Comparison of ENCODE assay signal across 1 cellular context in genomic region chr20:50929299-50930138, GRCh38.
A peak's percentile ranks its signal among the peaks of the same experiment; 100 is the strongest.
TF ChIP-seq lines count a peak whose summit lies in the region.

No MANE protein-coding gene starts in this region.

TF ChIP-seq in HepG2, 621 proteins besides CTCF, POLR2A, EP300 and RAD21 (continued from another document and continues in another):
- 0 out of 2 replicates have a peak, but pooled peaks have one; percentile 51 for TF ChIP-seq ZSCAN22 (CRISPR knock-in tag; IDR thresholded peaks at IDR 0.05)
- TF ChIP-seq CC2D1A (CRISPR knock-in tag; IDR thresholded peaks at IDR 0.05), result no peak
- TF ChIP-seq THYN1 (CRISPR knock-in tag; IDR thresholded peaks at IDR 0.05; ENCODE audit: borderline replicate concordance, low read depth), result no peak
- TF ChIP-seq ZNF232 (CRISPR knock-in tag; IDR thresholded peaks at IDR 0.05; ENCODE audit: borderline replicate concordance), result no peak
- TF ChIP-seq RCOR2 (CRISPR knock-in tag; IDR thresholded peaks at IDR 0.05), result peak; percentile 78
- peak; percentile 85 for TF ChIP-seq GABPB1 (CRISPR knock-in tag; IDR thresholded peaks at IDR 0.05)
- TF ChIP-seq PAX8 (CRISPR knock-in tag; IDR thresholded peaks at IDR 0.05; ENCODE audit: borderline replicate concordance), result 0 out of 2 replicates have a peak, but pooled peaks have one; percentile 49
- TF ChIP-seq, protein P1, sequence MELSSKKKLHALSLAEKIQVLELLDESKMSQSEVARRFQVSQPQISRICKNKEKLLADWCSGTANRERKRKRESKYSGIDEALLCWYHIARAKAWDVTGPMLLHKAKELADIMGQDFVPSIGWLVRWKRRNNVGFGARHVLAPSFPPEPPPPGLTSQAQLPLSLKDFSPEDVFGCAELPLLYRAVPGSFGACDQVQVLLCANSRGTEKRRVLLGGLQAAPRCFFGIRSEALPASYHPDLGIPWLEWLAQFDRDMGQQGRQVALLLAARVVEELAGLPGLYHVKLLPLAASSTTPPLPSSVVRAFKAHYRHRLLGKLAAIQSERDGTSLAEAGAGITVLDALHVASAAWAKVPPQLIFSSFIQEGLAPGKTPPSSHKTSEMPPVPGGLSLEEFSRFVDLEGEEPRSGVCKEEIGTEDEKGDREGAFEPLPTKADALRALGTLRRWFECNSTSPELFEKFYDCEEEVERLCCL (CRISPR knock-in tag; IDR thresholded peaks at IDR 0.05; ENCODE audit: borderline replicate concordance), result 0 out of 2 replicates have a peak, but pooled peaks have one; percentile 3
- TF ChIP-seq SRSF4 (IDR thresholded peaks at IDR 0.05; ENCODE audit: low read depth, low read length, poor library complexity, severe bottlenecking), result no peak
- peak in 1 of 2 experiments; percentile 10; a peak in 1 of 4 replicates for TF ChIP-seq MAFK (conservative IDR thresholded peaks at IDR 0.05 in 1 of 2, IDR thresholded peaks at IDR 0.05 in 1 of 2; ENCODE audit: low read length in 2 of 2)
- peak; percentile 47; the same call in 1 of the 2 replicates for TF ChIP-seq ARNTL (CRISPR knock-in tag; IDR thresholded peaks at IDR 0.05)
- peak; percentile 85 for TF ChIP-seq ZNF143 (CRISPR knock-in tag; IDR thresholded peaks at IDR 0.05)
- TF ChIP-seq ZNF616 (CRISPR knock-in tag; IDR thresholded peaks at IDR 0.05; ENCODE audit: low read depth), result 0 out of 2 replicates have a peak, but pooled peaks have one; percentile 50
- TF ChIP-seq, protein P2, sequence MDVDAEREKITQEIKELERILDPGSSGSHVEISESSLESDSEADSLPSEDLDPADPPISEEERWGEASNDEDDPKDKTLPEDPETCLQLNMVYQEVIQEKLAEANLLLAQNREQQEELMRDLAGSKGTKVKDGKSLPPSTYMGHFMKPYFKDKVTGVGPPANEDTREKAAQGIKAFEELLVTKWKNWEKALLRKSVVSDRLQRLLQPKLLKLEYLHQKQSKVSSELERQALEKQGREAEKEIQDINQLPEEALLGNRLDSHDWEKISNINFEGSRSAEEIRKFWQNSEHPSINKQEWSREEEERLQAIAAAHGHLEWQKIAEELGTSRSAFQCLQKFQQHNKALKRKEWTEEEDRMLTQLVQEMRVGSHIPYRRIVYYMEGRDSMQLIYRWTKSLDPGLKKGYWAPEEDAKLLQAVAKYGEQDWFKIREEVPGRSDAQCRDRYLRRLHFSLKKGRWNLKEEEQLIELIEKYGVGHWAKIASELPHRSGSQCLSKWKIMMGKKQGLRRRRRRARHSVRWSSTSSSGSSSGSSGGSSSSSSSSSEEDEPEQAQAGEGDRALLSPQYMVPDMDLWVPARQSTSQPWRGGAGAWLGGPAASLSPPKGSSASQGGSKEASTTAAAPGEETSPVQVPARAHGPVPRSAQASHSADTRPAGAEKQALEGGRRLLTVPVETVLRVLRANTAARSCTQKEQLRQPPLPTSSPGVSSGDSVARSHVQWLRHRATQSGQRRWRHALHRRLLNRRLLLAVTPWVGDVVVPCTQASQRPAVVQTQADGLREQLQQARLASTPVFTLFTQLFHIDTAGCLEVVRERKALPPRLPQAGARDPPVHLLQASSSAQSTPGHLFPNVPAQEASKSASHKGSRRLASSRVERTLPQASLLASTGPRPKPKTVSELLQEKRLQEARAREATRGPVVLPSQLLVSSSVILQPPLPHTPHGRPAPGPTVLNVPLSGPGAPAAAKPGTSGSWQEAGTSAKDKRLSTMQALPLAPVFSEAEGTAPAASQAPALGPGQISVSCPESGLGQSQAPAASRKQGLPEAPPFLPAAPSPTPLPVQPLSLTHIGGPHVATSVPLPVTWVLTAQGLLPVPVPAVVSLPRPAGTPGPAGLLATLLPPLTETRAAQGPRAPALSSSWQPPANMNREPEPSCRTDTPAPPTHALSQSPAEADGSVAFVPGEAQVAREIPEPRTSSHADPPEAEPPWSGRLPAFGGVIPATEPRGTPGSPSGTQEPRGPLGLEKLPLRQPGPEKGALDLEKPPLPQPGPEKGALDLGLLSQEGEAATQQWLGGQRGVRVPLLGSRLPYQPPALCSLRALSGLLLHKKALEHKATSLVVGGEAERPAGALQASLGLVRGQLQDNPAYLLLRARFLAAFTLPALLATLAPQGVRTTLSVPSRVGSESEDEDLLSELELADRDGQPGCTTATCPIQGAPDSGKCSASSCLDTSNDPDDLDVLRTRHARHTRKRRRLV (CRISPR knock-in tag; IDR thresholded peaks at IDR 0.05), result no peak; the same call in 1 of the 2 replicates
- no peak for TF ChIP-seq ZNF253 (CRISPR knock-in tag; IDR thresholded peaks at IDR 0.05; ENCODE audit: borderline replicate concordance)
- no peak for TF ChIP-seq TAF15 (IDR thresholded peaks at IDR 0.05; ENCODE audit: low read depth, low read length, poor library complexity, severe bottlenecking)
- peak; percentile 43; the same call in 1 of the 2 replicates for TF ChIP-seq ZFP36L2 (CRISPR knock-in tag; IDR thresholded peaks at IDR 0.05)
- TF ChIP-seq RNF2 (conservative IDR thresholded peaks at IDR 0.05; ENCODE audit: low read depth), result no peak
- TF ChIP-seq ZNF431 (CRISPR knock-in tag; IDR thresholded peaks at IDR 0.05; ENCODE audit: borderline replicate concordance, low read depth), result peak; percentile 39; the same call in 1 of the 2 replicates
- TF ChIP-seq ZNF678 (CRISPR knock-in tag; IDR thresholded peaks at IDR 0.05), result peak; percentile 54; the same call in 1 of the 2 replicates
- TF ChIP-seq FOXK2 (IDR thresholded peaks at IDR 0.05), result no peak
- TF ChIP-seq NFE2 (CRISPR knock-in tag; IDR thresholded peaks at IDR 0.05), result no peak
- TF ChIP-seq, protein P3, sequence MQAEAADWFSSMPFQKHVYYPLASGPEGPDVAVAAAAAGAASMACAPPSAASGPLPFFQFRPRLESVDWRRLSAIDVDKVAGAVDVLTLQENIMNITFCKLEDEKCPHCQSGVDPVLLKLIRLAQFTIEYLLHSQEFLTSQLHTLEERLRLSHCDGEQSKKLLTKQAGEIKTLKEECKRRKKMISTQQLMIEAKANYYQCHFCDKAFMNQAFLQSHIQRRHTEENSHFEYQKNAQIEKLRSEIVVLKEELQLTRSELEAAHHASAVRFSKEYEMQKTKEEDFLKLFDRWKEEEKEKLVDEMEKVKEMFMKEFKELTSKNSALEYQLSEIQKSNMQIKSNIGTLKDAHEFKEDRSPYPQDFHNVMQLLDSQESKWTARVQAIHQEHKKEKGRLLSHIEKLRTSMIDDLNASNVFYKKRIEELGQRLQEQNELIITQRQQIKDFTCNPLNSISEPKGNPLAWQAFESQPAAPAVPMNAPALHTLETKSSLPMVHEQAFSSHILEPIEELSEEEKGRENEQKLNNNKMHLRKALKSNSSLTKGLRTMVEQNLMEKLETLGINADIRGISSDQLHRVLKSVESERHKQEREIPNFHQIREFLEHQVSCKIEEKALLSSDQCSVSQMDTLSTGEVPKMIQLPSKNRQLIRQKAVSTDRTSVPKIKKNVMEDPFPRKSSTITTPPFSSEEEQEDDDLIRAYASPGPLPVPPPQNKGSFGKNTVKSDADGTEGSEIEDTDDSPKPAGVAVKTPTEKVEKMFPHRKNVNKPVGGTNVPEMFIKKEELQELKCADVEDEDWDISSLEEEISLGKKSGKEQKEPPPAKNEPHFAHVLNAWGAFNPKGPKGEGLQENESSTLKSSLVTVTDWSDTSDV (CRISPR knock-in tag; IDR thresholded peaks at IDR 0.05), result no peak
- no peak for TF ChIP-seq SETDB1 (CRISPR knock-in tag; IDR thresholded peaks at IDR 0.05; ENCODE audit: borderline replicate concordance)
- TF ChIP-seq, protein P4, sequence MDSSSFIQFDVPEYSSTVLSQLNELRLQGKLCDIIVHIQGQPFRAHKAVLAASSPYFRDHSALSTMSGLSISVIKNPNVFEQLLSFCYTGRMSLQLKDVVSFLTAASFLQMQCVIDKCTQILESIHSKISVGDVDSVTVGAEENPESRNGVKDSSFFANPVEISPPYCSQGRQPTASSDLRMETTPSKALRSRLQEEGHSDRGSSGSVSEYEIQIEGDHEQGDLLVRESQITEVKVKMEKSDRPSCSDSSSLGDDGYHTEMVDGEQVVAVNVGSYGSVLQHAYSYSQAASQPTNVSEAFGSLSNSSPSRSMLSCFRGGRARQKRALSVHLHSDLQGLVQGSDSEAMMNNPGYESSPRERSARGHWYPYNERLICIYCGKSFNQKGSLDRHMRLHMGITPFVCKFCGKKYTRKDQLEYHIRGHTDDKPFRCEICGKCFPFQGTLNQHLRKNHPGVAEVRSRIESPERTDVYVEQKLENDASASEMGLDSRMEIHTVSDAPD (CRISPR knock-in tag; IDR thresholded peaks at IDR 0.05), result peak; percentile 38; the same call in 1 of the 2 replicates
- no peak for TF ChIP-seq PRDM15 (CRISPR knock-in tag; IDR thresholded peaks at IDR 0.05)
- peak; percentile 91; the same call in 1 of the 2 replicates for TF ChIP-seq STAT6 (CRISPR knock-in tag; IDR thresholded peaks at IDR 0.05; ENCODE audit: borderline replicate concordance)
- TF ChIP-seq LCORL (IDR thresholded peaks at IDR 0.05), result 0 out of 2 replicates have a peak, but pooled peaks have one; percentile 27
- TF ChIP-seq LCORL (CRISPR knock-in tag; IDR thresholded peaks at IDR 0.05), result peak; percentile 97
- TF ChIP-seq NFIB (CRISPR knock-in tag; IDR thresholded peaks at IDR 0.05; ENCODE audit: borderline replicate concordance), result no peak
- TF ChIP-seq ZNF773 (CRISPR knock-in tag; IDR thresholded peaks at IDR 0.05; ENCODE audit: borderline replicate concordance), result no peak
- TF ChIP-seq HDAC6 (IDR thresholded peaks at IDR 0.05; ENCODE audit: low read depth, low read length), result no peak
- TF ChIP-seq, protein P5, sequence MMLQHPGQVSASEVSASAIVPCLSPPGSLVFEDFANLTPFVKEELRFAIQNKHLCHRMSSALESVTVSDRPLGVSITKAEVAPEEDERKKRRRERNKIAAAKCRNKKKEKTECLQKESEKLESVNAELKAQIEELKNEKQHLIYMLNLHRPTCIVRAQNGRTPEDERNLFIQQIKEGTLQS (CRISPR knock-in tag; IDR thresholded peaks at IDR 0.05), result no peak
- peak; percentile 80 for TF ChIP-seq ZNF564 (CRISPR knock-in tag; IDR thresholded peaks at IDR 0.05)
- no peak for TF ChIP-seq ZNF513 (CRISPR knock-in tag; conservative IDR thresholded peaks at IDR 0.05)
- no peak for TF ChIP-seq JUNB (CRISPR knock-in tag; IDR thresholded peaks at IDR 0.05; ENCODE audit: borderline replicate concordance)
- peak; percentile 99 for TF ChIP-seq ZNF556 (CRISPR knock-in tag; IDR thresholded peaks at IDR 0.05; ENCODE audit: borderline replicate concordance)
- peak; percentile 85; the same call in 1 of the 2 replicates for TF ChIP-seq ZNF350 (CRISPR knock-in tag; IDR thresholded peaks at IDR 0.05; ENCODE audit: borderline replicate concordance, low read depth)
- TF ChIP-seq ZNF720 (CRISPR knock-in tag; IDR thresholded peaks at IDR 0.05), result no peak
